1 cellular context compared by ENCODE assay signal in genomic region chr1:223711838-223712183, GRCh38.
TF ChIP-seq lines count a peak whose summit lies in the region.

No MANE protein-coding gene starts in this region.

TF ChIP-seq in HEK293, 187 proteins besides CTCF, POLR2A, EP300 and RAD21 (continued from another document):
- TF ChIP-seq ZNF140 (tag by site-specific recombination; IDR thresholded peaks at IDR 0.05) (no peak), ZNF146 (tag by site-specific recombination; IDR thresholded peaks at IDR 0.05) (no peak; the same call in 1 of the 2 replicates), ZNF24 (tag by site-specific recombination; IDR thresholded peaks at IDR 0.05) (peak; percentile 89; the same call in 1 of the 2 replicates), ZNF747 (tag by site-specific recombination; IDR thresholded peaks at IDR 0.05) (no peak), ZNF624 (tag by site-specific recombination; IDR thresholded peaks at IDR 0.05) (no peak), ZNF596 (tag by site-specific recombination; IDR thresholded peaks at IDR 0.05) (no peak), MZF1 (tag by site-specific recombination; IDR thresholded peaks at IDR 0.05; ENCODE audit: borderline replicate concordance) (no peak), ZNF658 (tag by site-specific recombination; IDR thresholded peaks at IDR 0.05) (no peak), HOXA7 (CRISPR knock-in tag; IDR thresholded peaks at IDR 0.05; ENCODE audit: borderline replicate concordance) (no peak), ZNF830 (tag by site-specific recombination; IDR thresholded peaks at IDR 0.05; ENCODE audit: low read depth) (no peak), ZNF623 (tag by site-specific recombination; IDR thresholded peaks at IDR 0.05) (peak; percentile 25; the same call in 1 of the 2 replicates), ZNF341 (tag by site-specific recombination; IDR thresholded peaks at IDR 0.05; ENCODE audit: low read depth) (no peak; the same call in 1 of the 2 replicates), KLF17 (tag by site-specific recombination; IDR thresholded peaks at IDR 0.05) (peak; percentile 75), GLI4 (tag by site-specific recombination; IDR thresholded peaks at IDR 0.05) (no peak), SETDB1 (IDR thresholded peaks at IDR 0.05; ENCODE audit: insufficient read length, low read length) (no peak), GLI2 (tag by site-specific recombination; IDR thresholded peaks at IDR 0.05; ENCODE audit: borderline replicate concordance, low read depth) (no peak), ZNF174 (tag by site-specific recombination; IDR thresholded peaks at IDR 0.05) (no peak), ZNF585B (tag by site-specific recombination; IDR thresholded peaks at IDR 0.05) (no peak), ZFHX2 (tag by site-specific recombination; conservative IDR thresholded peaks at IDR 0.05) (no peak), ZNF280D (tag by site-specific recombination; IDR thresholded peaks at IDR 0.05) (peak; percentile 93), ZNF184 (tag by site-specific recombination; IDR thresholded peaks at IDR 0.05) (no peak), MEIS1 (CRISPR knock-in tag; IDR thresholded peaks at IDR 0.05; ENCODE audit: borderline replicate concordance) (no peak), ZBTB21 (tag by site-specific recombination; IDR thresholded peaks at IDR 0.05) (no peak), ZNF707 (tag by site-specific recombination; IDR thresholded peaks at IDR 0.05) (no peak), ZNF19 (tag by site-specific recombination; IDR thresholded peaks at IDR 0.05; ENCODE audit: low read depth) (no peak), ZNF501 (tag by site-specific recombination; IDR thresholded peaks at IDR 0.05) (no peak), BCL6B (tag by site-specific recombination; IDR thresholded peaks at IDR 0.05) (no peak), KLF9 (tag by site-specific recombination; IDR thresholded peaks at IDR 0.05; ENCODE audit: low read depth) (no peak), ZNF391 (tag by site-specific recombination; IDR thresholded peaks at IDR 0.05; ENCODE audit: borderline replicate concordance, low read depth) (no peak), ZNF433 (tag by site-specific recombination; IDR thresholded peaks at IDR 0.05; ENCODE audit: low read depth) (no peak), ZNF324 (tag by site-specific recombination; IDR thresholded peaks at IDR 0.05) (peak; percentile 85), GLIS1 (tag by site-specific recombination; IDR thresholded peaks at IDR 0.05) (no peak), YY2 (tag by site-specific recombination; IDR thresholded peaks at IDR 0.05) (no peak), ZNF791 (tag by site-specific recombination; IDR thresholded peaks at IDR 0.05) (no peak), ZNF16 (tag by site-specific recombination; IDR thresholded peaks at IDR 0.05; ENCODE audit: low read depth) (no peak), SCRT2 (tag by site-specific recombination; IDR thresholded peaks at IDR 0.05) (0 out of 2 replicates have a peak, but pooled peaks have one; percentile 17), SP2 (tag by site-specific recombination; IDR thresholded peaks at IDR 0.05) (no peak), ZNF121 (tag by site-specific recombination; IDR thresholded peaks at IDR 0.05) (0 out of 2 replicates have a peak, but pooled peaks have one; percentile 68), ZNF76 (tag by site-specific recombination; IDR thresholded peaks at IDR 0.05; ENCODE audit: borderline replicate concordance, low read depth) (no peak; the same call in 1 of the 2 replicates), ZNF23 (tag by site-specific recombination; IDR thresholded peaks at IDR 0.05; ENCODE audit: borderline replicate concordance) (no peak), HIC1 (tag by site-specific recombination; IDR thresholded peaks at IDR 0.05) (no peak), ZNF677 (tag by site-specific recombination; IDR thresholded peaks at IDR 0.05) (no peak), ZNF561 (tag by site-specific recombination; IDR thresholded peaks at IDR 0.05; ENCODE audit: borderline replicate concordance) (no peak; the same call in 1 of the 2 replicates), SCRT1 (tag by site-specific recombination; IDR thresholded peaks at IDR 0.05; ENCODE audit: borderline replicate concordance) (no peak), ZNF274 (IDR thresholded peaks at IDR 0.05; ENCODE audit: low read length) (no peak), ZNF274 (tag by site-specific recombination; IDR thresholded peaks at IDR 0.05; ENCODE audit: borderline replicate concordance) (no peak), ZNF335 (tag by site-specific recombination; conservative IDR thresholded peaks at IDR 0.05) (no peak), PRDM4 (tag by site-specific recombination; IDR thresholded peaks at IDR 0.05) (no peak), ZEB2 (tag by site-specific recombination; IDR thresholded peaks at IDR 0.05) (peak; percentile 25; the same call in 1 of the 2 replicates), ZBTB17 (tag by site-specific recombination; IDR thresholded peaks at IDR 0.05) (no peak), OSR2 (tag by site-specific recombination; IDR thresholded peaks at IDR 0.05) (no peak), ZNF660 (tag by site-specific recombination; IDR thresholded peaks at IDR 0.05) (no peak), KLF10 (tag by site-specific recombination; IDR thresholded peaks at IDR 0.05) (no peak), PATZ1 (tag by site-specific recombination; IDR thresholded peaks at IDR 0.05) (no peak; the same call in 1 of the 2 replicates), ZNF670 (tag by site-specific recombination; IDR thresholded peaks at IDR 0.05; ENCODE audit: low read depth) (no peak), ZNF548 (tag by site-specific recombination; IDR thresholded peaks at IDR 0.05) (no peak), ZNF449 (tag by site-specific recombination; IDR thresholded peaks at IDR 0.05) (no peak), TRIM28 (IDR thresholded peaks at IDR 0.05; ENCODE audit: borderline replicate concordance, low read length) (no peak), ZNF837 (tag by site-specific recombination; IDR thresholded peaks at IDR 0.05) (no peak), ZNF549 (tag by site-specific recombination; IDR thresholded peaks at IDR 0.05) (no peak), REPIN1 (tag by site-specific recombination; IDR thresholded peaks at IDR 0.05; ENCODE audit: low read depth) (no peak), ZSCAN16 (tag by site-specific recombination; IDR thresholded peaks at IDR 0.05) (no peak)
TF ChIP-seq in HEK293: peak in this region for 35.
